In genomic region chr1:50047916-50048694, GRCh38 we compare ENCODE assay signal across 11 cellular contexts. TPM values are rescaled to one million over a fixed set of nuclear protein-coding genes. Genes with fewer than 3 reads are reported as not detected.
DNase-seq lines count a peak whose midpoint lies in the region; ATAC-seq and TF ChIP-seq lines count a peak whose summit lies in the region.
"Had no signal": no experiment of that assay in that cellular context is flagged by ENCODE, and none has a peak within 500 bp of the region (broad histone marks: within the 10 kb centered on the region; RNA-seq: fewer than 3 reads in every experiment).

No MANE protein-coding gene starts in this region.

- no peak overlapping the region for H3K23ac ChIP-seq in H9 (ENCODE audit: insufficient read length, low read depth, low read length)

- peaks cover 17% of the 10 kb centered on the region for H3K27me3 ChIP-seq in H9 (ENCODE audit: insufficient read depth, low read length)

- peak overlapping the region; percentile 18 for H2BK12ac ChIP-seq in H9 (ENCODE audit: insufficient read length, low read depth, low read length)

- H3K79me1 ChIP-seq in H9 (ENCODE audit: insufficient read depth, low read depth, low read length, poor library complexity, severe bottlenecking) = no peaks in the 10 kb centered on the region

- intact Hi-C loops in left cardiac atrium (cut with DNase I) = no loop called here

- no peak overlapping the region; the same call in 1 of the 2 replicates for H2BK15ac ChIP-seq in H9 (ENCODE audit: low read depth, low read length)

- H3K4me1 Mint-ChIP-seq in H9 = no peaks in the 10 kb centered on the region
- no peaks in the 10 kb centered on the region for H3K4me1 Mint-ChIP-seq in activated naive CD8-positive, alpha-beta T cell treated with anti-CD3 and anti-CD28 coated beads for 36 hours

- no peak overlapping the region for H2BK20ac ChIP-seq in H9 (ENCODE audit: low read depth, low read length, poor library complexity, severe bottlenecking)

- no peaks in the 10 kb centered on the region for H3K9me3 ChIP-seq in H9 (ENCODE audit: control insufficient read depth, low read depth, low read length)
- H3K9me3 ChIP-seq: HAP-1 had no signal

- peak; percentile 71 to 88 for ATAC-seq in left cardiac atrium
- no peak for ATAC-seq in GM18868 (IDR thresholded peaks at IDR 0.05; ENCODE audit: unreplicated experiment)
- ATAC-seq: Panc1 had no signal

- peaks cover 3% of the 10 kb centered on the region for H3K23me2 ChIP-seq in H9 (ENCODE audit: insufficient read length, low read depth, low read length, poor library complexity, severe bottlenecking)

- peak overlapping the region; percentile 58 for H3K18ac ChIP-seq in H9 (ENCODE audit: insufficient read length, low read depth, low read length)

- peaks cover 2 to 71% of the 10 kb centered on the region in 2 experiments; a peak in 4 of 5 replicates for H3K9me3 Mint-ChIP-seq in H9
- H3K9me3 Mint-ChIP-seq in activated naive CD8-positive, alpha-beta T cell treated with anti-CD3 and anti-CD28 coated beads for 36 hours = no peaks in the 10 kb centered on the region
- H3K9me3 Mint-ChIP-seq: natural killer cell treated with Interleukin-12 subunit alpha and Interleukin-12 subunit beta and Interleukin-15 and Interleukin-18, amount 100 ng/mL, for 72 hours had no signal

- H3K4ac ChIP-seq in H9 (ENCODE audit: low read depth, low read length) = no peak overlapping the region

- peak overlapping the region; percentile 70 for H3K14ac ChIP-seq in H9 (ENCODE audit: insufficient read depth, low read length)

- WGBS in H9 (ENCODE audit: extremely low coverage, insufficient read length, low lambda C conversion rate) = no CpG with 5 or more reads among the region's 72 CpGs

- H3K27ac Mint-ChIP-seq in H9 = no peak overlapping the region
- no peak overlapping the region for H3K27ac Mint-ChIP-seq in activated naive CD8-positive, alpha-beta T cell treated with anti-CD3 and anti-CD28 coated beads for 36 hours
- H3K27ac Mint-ChIP-seq: natural killer cell treated with Interleukin-12 subunit alpha and Interleukin-12 subunit beta and Interleukin-15 and Interleukin-18, amount 100 ng/mL, for 72 hours had no signal

- no peaks in the 10 kb centered on the region for H3K79me2 ChIP-seq in H9 (ENCODE audit: insufficient read depth, low read length)

- peaks cover 2% of the 10 kb centered on the region; the same call in 1 of the 2 replicates for H3K4me1 ChIP-seq in H9 (ENCODE audit: insufficient read depth, low read length)
- H3K4me1 ChIP-seq: HAP-1 had no signal

- TF ChIP-seq CTCF in H9 (conservative IDR thresholded peaks at IDR 0.05) (no peak; the same call in 2 of the 3 replicates), retinal pigment epithelial cell (conservative IDR thresholded peaks at IDR 0.05; ENCODE audit: low read depth, low read length) (peak; percentile 65)

- H3K9ac ChIP-seq in H9 (ENCODE audit: extremely low read depth, insufficient read length, low read length) = no peak overlapping the region
- H3K9ac ChIP-seq: KMS-11 had no signal

- no peak overlapping the region for H4K5ac ChIP-seq in H9 (ENCODE audit: insufficient read length, low read depth, low read length)

- H3K4me2 ChIP-seq in H9 (ENCODE audit: insufficient read depth, insufficient read length, low read length) = peak overlapping the region; percentile 33
- H3K4me2 ChIP-seq: KMS-11 had no signal

- H3K4me3 ChIP-seq in retinal pigment epithelial cell (ENCODE audit: low read length) = peak overlapping the region; percentile 30
- H3K4me3 ChIP-seq: HAP-1 had no signal

- no peak overlapping the region for H2BK120ac ChIP-seq in H9 (ENCODE audit: low read depth, low read length, poor library complexity, severe bottlenecking)

- H3K36me3 Mint-ChIP-seq in H9 (ENCODE audit: insufficient read depth in 1 of 3, low read depth in 3 of 3) = peaks cover 0 to 18% (median 0%) of the 10 kb centered on the region in 3 experiments; a peak in 2 of 7 replicates
- no peaks in the 10 kb centered on the region for H3K36me3 Mint-ChIP-seq in activated naive CD8-positive, alpha-beta T cell treated with anti-CD3 and anti-CD28 coated beads for 36 hours
- H3K36me3 Mint-ChIP-seq: natural killer cell treated with Interleukin-12 subunit alpha and Interleukin-12 subunit beta and Interleukin-15 and Interleukin-18, amount 100 ng/mL, for 72 hours had no signal

- H4K20me1 ChIP-seq in H9 (ENCODE audit: control insufficient read depth, insufficient read depth, insufficient read length) = no peaks in the 10 kb centered on the region

- H2BK5ac ChIP-seq in H9 (ENCODE audit: insufficient read length, low read length) = no peak overlapping the region

- no peak overlapping the region for H4K91ac ChIP-seq in H9 (ENCODE audit: insufficient read length, low read depth, low read length)

- no peak overlapping the region for H3T11ph ChIP-seq in H9 (ENCODE audit: low read length)

- H4K8ac ChIP-seq in H9 (replicated peaks; ENCODE audit: insufficient read length, low read depth, low read length) = no peak overlapping the region

- no peak overlapping the region for H2AK5ac ChIP-seq in H9 (ENCODE audit: insufficient read length, low read length)

- DNase-seq in H9 = peak; percentile 74
- DNase-seq in activated naive CD8-positive, alpha-beta T cell treated with anti-CD3 and anti-CD28 coated beads for 36 hours = peak; percentile 12
- DNase-seq in left cardiac atrium = peak; percentile 29
- no peak for DNase-seq in retinal pigment epithelial cell (ENCODE audit: low read depth)
- no peak for DNase-seq in MV-4-11 (lab: John Stamatoyannopoulos, UW)
- DNase-seq in pons (ENCODE audit: low spot score) = no peak

- peaks cover 2% of the 10 kb centered on the region; the same call in 1 of the 2 replicates for H3K27me3 Mint-ChIP-seq in H9 (ENCODE audit: low read depth)
- H3K27me3 Mint-ChIP-seq in activated naive CD8-positive, alpha-beta T cell treated with anti-CD3 and anti-CD28 coated beads for 36 hours = peaks cover 28% of the 10 kb centered on the region

- H3K56ac ChIP-seq in H9 (ENCODE audit: insufficient read length, low read depth, low read length) = no peak overlapping the region

- peak overlapping the region in 1 of 2 experiments; percentile 63; a peak in 3 of 5 replicates for H3K4me3 Mint-ChIP-seq in H9
- no peak overlapping the region for H3K4me3 Mint-ChIP-seq in activated naive CD8-positive, alpha-beta T cell treated with anti-CD3 and anti-CD28 coated beads for 36 hours
- H3K4me3 Mint-ChIP-seq: natural killer cell treated with Interleukin-12 subunit alpha and Interleukin-12 subunit beta and Interleukin-15 and Interleukin-18, amount 100 ng/mL, for 72 hours had no signal

- no peak overlapping the region for H3K27ac ChIP-seq in H9 (ENCODE audit: insufficient read length, low read depth, low read length)
- H3K27ac ChIP-seq: KMS-11 had no signal

- H2AFZ ChIP-seq in H9 (ENCODE audit: low read length) = no peak overlapping the region

RNA-seq across cellular contexts. Expression of gene AGBL4, which starts 24.4 kb away (rescaled TPM):
- total RNA-seq in H9 (2021) (not detected in 2 replicates), left cardiac atrium (1 to 10 TPM; 2.5 to 3.1 TPM)
- under 1 TPM in 1 of 2 experiments, not detected in 1; 0.14 TPM for total RNA-seq in activated naive CD8-positive, alpha-beta T cell treated with anti-CD3 and anti-CD28 coated beads for 36 hours

Comparison
In these comparisons a context has a peak if more than half of its experiments do, and no peak if none do; other contexts are left out.
1. DNase-seq: peak in H9 (single experiment), activated naive CD8-positive, alpha-beta T cell treated with anti-CD3 and anti-CD28 coated beads for 36 hours (single experiment) and left cardiac atrium (single experiment); none in retinal pigment epithelial cell (single experiment), MV-4-11 (single experiment) and pons (single experiment).